Comparison of ENCODE assay signal across 25 cellular contexts in genomic region chr6:41343641-41344187, GRCh38. TPM values are rescaled to one million over a fixed set of nuclear protein-coding genes. Genes with fewer than 3 reads are reported as not detected.
"Had no signal": no experiment of that assay in that cellular context is flagged by ENCODE, and none has a peak within 500 bp of the region (broad histone marks: within the 10 kb centered on the region; RNA-seq: fewer than 3 reads in every experiment).

No MANE protein-coding gene starts in this region.

- H3K27ac Mint-ChIP-seq: activated naive CD4-positive, alpha-beta T cell treated with anti-CD3 and anti-CD28 coated beads for 36 hours; activated T-helper 2 cell treated with anti-CD3 and anti-CD28 coated beads, Interferon-gamma antibody, Interleukin-2, Interleukin-4, amounts not matched to agents 10 μg/mL and 5 μg/mL and 100 μg/mL, durations not matched to agents 14 hours and 24 hours and 36 hours; neural progenitor cell had no signal

- H3K36me3 Mint-ChIP-seq: neural progenitor cell had no signal

- H2AFZ ChIP-seq: neural progenitor cell had no signal

- H3K9me3 Mint-ChIP-seq: activated T-helper 2 cell treated with anti-CD3 and anti-CD28 coated beads, Interferon-gamma antibody, Interleukin-2, Interleukin-4, amounts not matched to agents 10 μg/mL and 5 μg/mL and 100 μg/mL, durations not matched to agents 14 hours and 24 hours and 36 hours had no signal

- H3K9me3 ChIP-seq: ascending aorta, psoas muscle had no signal

- ATAC-seq: left lobe of liver, psoas muscle, right cardiac atrium had no signal

- H3K4me1 ChIP-seq: ascending aorta, neural progenitor cell, psoas muscle, stomach had no signal

- H3K27ac ChIP-seq: ascending aorta, coronary artery, neural progenitor cell, ovary, psoas muscle, stomach had no signal

- FAIRE-seq: endometrium, frontal cortex, kidney, TTC549 had no signal

- H3K9ac ChIP-seq: neural progenitor cell had no signal

- H3K4me2 ChIP-seq: neural progenitor cell had no signal

- DNase-seq: activated naive CD4-positive, alpha-beta T cell treated with anti-CD3 and anti-CD28 coated beads for 36 hours; activated T-cell treated with anti-CD3 and anti-CD28 coated beads for 4 hours; erythroblast; hypothalamus; kidney; midbrain; ovary; psoas muscle; right cardiac atrium; stomach; trophoblast cell had no signal

- H3K36me3 ChIP-seq: ascending aorta, neural progenitor cell, ovary, stomach had no signal

- H3K4me3 Mint-ChIP-seq: activated naive CD4-positive, alpha-beta T cell treated with anti-CD3 and anti-CD28 coated beads for 36 hours; neural progenitor cell had no signal

- H3K27me3 ChIP-seq: ascending aorta, neural progenitor cell, ovary had no signal

- H3K4me3 ChIP-seq: ascending aorta, coronary artery, lung, neural progenitor cell, ovary, psoas muscle, stomach had no signal

RNA-seq across cellular contexts. Expression of gene NCR2, which starts 8.3 kb away (rescaled TPM):
- total RNA-seq: activated naive CD4-positive, alpha-beta T cell treated with anti-CD3 and anti-CD28 coated beads for 36 hours; activated T-helper 2 cell treated with anti-CD3 and anti-CD28 coated beads, Interferon-gamma antibody, Interleukin-2, Interleukin-4, amounts not matched to agents 10 μg/mL and 5 μg/mL and 100 μg/mL, durations not matched to agents 14 hours and 24 hours and 36 hours; ascending aorta; frontal cortex; kidney; left lobe of liver; lung; ovary; psoas muscle; right cardiac atrium; SK-MEL-5; skeletal muscle tissue; stomach; T-helper 2 cell treated with Interferon-gamma antibody and Interleukin-4, amounts not matched to agents 100 ng/mL and 5 ng/mL, for 36 hours; temporal lobe had no signal
- polyA plus RNA-seq: adipose tissue, lung, ovary, psoas muscle, right cardiac atrium, stomach had no signal

RNA-seq across cellular contexts. Expression of gene TREM1, which starts 57.2 kb away (rescaled TPM):
- total RNA-seq: activated T-helper 2 cell treated with anti-CD3 and anti-CD28 coated beads, Interferon-gamma antibody, Interleukin-2, Interleukin-4, amounts not matched to agents 10 μg/mL and 5 μg/mL and 100 μg/mL, durations not matched to agents 14 hours and 24 hours and 36 hours; ascending aorta; frontal cortex; SK-MEL-5; T-helper 2 cell treated with Interferon-gamma antibody and Interleukin-4, amounts not matched to agents 100 ng/mL and 5 ng/mL, for 36 hours had no signal
